Comparison of ENCODE assay signal across 18 cellular contexts in genomic region chr5:73816656-73817420, GRCh38.
DNase-seq lines count a peak whose midpoint lies in the region; FAIRE-seq and TF ChIP-seq lines count a peak whose summit lies in the region.
"Had no signal": no experiment of that assay in that cellular context is flagged by ENCODE, and none has a peak within 500 bp of the region (broad histone marks: within the 10 kb centered on the region; RNA-seq: fewer than 3 reads in every experiment).

No MANE protein-coding gene starts in this region.

- H3K4me3 ChIP-seq in ACC112 (ENCODE audit: low read depth, low read length) (no peak overlapping the region), bronchial epithelial cell (ENCODE audit: low read depth, low read length) (no peak overlapping the region), kidney (ENCODE audit: low read length in 2 of 2) (peak overlapping the region; percentile 85 to 96), tibial nerve (no peak overlapping the region)
- H3K4me3 ChIP-seq: heart left ventricle, ovary, Peyer's patch had no signal

- H3K4me1 ChIP-seq in ACC112 (ENCODE audit: control insufficient read depth, insufficient read depth, low read length, unreplicated experiment) = peaks cover 47% of the 10 kb centered on the region
- H3K4me1 ChIP-seq in kidney (ENCODE audit: control insufficient read depth in 1 of 2, insufficient read depth in 1 of 2, low read depth in 1 of 2, low read length in 2 of 2) = peaks cover 24 to 27% of the 10 kb centered on the region in 2 donors
- no peaks in the 10 kb centered on the region for H3K4me1 ChIP-seq in tibial nerve
- H3K4me1 ChIP-seq: heart left ventricle, Peyer's patch had no signal

- peak overlapping the region in 1 of 2 donors; percentile 61 for H3K9ac ChIP-seq in kidney (ENCODE audit: low read length in 2 of 2)

- TF ChIP-seq EP300 in tibial nerve (IDR thresholded peaks at IDR 0.05) = no peak

- TF ChIP-seq CTCF in bronchial epithelial cell (IDR thresholded peaks at IDR 0.05; ENCODE audit: insufficient read depth, low read length, severe bottlenecking) = no peak
- no peak for TF ChIP-seq CTCF in kidney (IDR thresholded peaks at IDR 0.05; ENCODE audit: borderline replicate concordance, extremely low read depth, insufficient read depth)
- no peak for TF ChIP-seq CTCF in tibial nerve (IDR thresholded peaks at IDR 0.05)

- peak; percentile 94 for DNase-seq in HCEC 1CT
- peak; percentile 85 for DNase-seq in bronchial epithelial cell (ENCODE audit: low read depth)
- DNase-seq in kidney = no peak
- DNase-seq in tibial nerve (ENCODE audit: low spot score in 2 of 2) = no peak
- DNase-seq in activated naive CD4-positive, alpha-beta T cell (lab: John Stamatoyannopoulos, UW) = no peak
- no peak for DNase-seq in frontal cortex (ENCODE audit: low spot score in 2 of 2)
- no peak for DNase-seq in activated effector memory CD4-positive, alpha-beta T cell treated with Interleukin-2 at 50 U/mL for 16 hours
- DNase-seq: activated CD4-positive, CD25-positive, alpha-beta regulatory T cell; DMS153; heart left ventricle; left cardiac atrium; NCI-H748 treated with DMSO at 0.1 percent for 48 hours; ovary; Peyer's patch had no signal

- intact Hi-C loops in kidney (cut with DNase I) = no loop called here

- H2AFZ ChIP-seq in ACC112 (ENCODE audit: low read length, unreplicated experiment) = no peak overlapping the region

- no peak for TF ChIP-seq POLR2A in tibial nerve (IDR thresholded peaks at IDR 0.05)

- 93 to 94% methylated on average over 5 of the region's 5 CpGs for WGBS in tibial nerve, 2 donors

- no peaks in the 10 kb centered on the region for H3K79me2 ChIP-seq in ACC112 (ENCODE audit: control insufficient read depth, insufficient read depth, low read length, unreplicated experiment)

- H3K27ac ChIP-seq in ACC112 (ENCODE audit: low read depth, low read length) (peak overlapping the region; percentile 61), kidney (ENCODE audit: low read depth in 2 of 2, low read length in 2 of 2) (peak overlapping the region; percentile 74 to 77), tibial nerve (no peak overlapping the region)
- H3K27ac ChIP-seq: heart left ventricle, ovary, Peyer's patch had no signal

- H3K27me3 ChIP-seq in ACC112 (ENCODE audit: insufficient read depth, low read length) (no peaks in the 10 kb centered on the region), bronchial epithelial cell (ENCODE audit: control insufficient read depth, insufficient read depth, low read length) (no peaks in the 10 kb centered on the region), tibial nerve (no peaks in the 10 kb centered on the region)
- H3K27me3 ChIP-seq: ovary, Peyer's patch had no signal

- peaks cover 3% of the 10 kb centered on the region; the same call in 1 of the 2 replicates for H3K36me3 ChIP-seq in ACC112 (ENCODE audit: insufficient read depth, low read length)
- peaks cover 1% of the 10 kb centered on the region for H3K36me3 ChIP-seq in bronchial epithelial cell (ENCODE audit: control insufficient read depth, insufficient read depth, low read length)
- peaks cover 0 to 2% of the 10 kb centered on the region in 2 donors for H3K36me3 ChIP-seq in kidney (ENCODE audit: control insufficient read depth in 1 of 2, insufficient read depth in 2 of 2, low read length in 2 of 2)
- H3K36me3 ChIP-seq in tibial nerve = peaks cover 0 to 16% (median 0%) of the 10 kb centered on the region in 3 donors
- H3K36me3 ChIP-seq: heart left ventricle, ovary, Peyer's patch had no signal

- H3K9me3 ChIP-seq in kidney (ENCODE audit: control insufficient read depth in 1 of 2, low read length in 2 of 2) = no peaks in the 10 kb centered on the region
- no peaks in the 10 kb centered on the region for H3K9me3 ChIP-seq in tibial nerve
- H3K9me3 ChIP-seq: heart left ventricle, ovary, Peyer's patch had no signal

- FAIRE-seq in bronchial epithelial cell (lab: Jason Lieb, UNC) = no peak
- no peak for FAIRE-seq in kidney (lab: Jason Lieb, UNC)
- no peak for FAIRE-seq in frontal cortex (lab: Jason Lieb, UNC)
- FAIRE-seq: A204.1, endometrium, H54 had no signal

Comparison
In these comparisons a context has a peak if more than half of its experiments do, and no peak if none do; other contexts are left out.
1. H3K27ac ChIP-seq: peak in ACC112 (single experiment) and kidney (2 of 2); none in tibial nerve (0 of 4).
2. H3K4me3 ChIP-seq: peak in kidney (2 of 2); none in ACC112 (single experiment), bronchial epithelial cell (single experiment) and tibial nerve (0 of 4).
3. DNase-seq: peak in HCEC 1CT (single experiment) and bronchial epithelial cell (single experiment); none in kidney (single experiment), tibial nerve (0 of 2), activated naive CD4-positive, alpha-beta T cell (0 of 4), frontal cortex (0 of 2) and activated effector memory CD4-positive, alpha-beta T cell treated with Interleukin-2 at 50 U/mL for 16 hours (single experiment).